22 cellular contexts compared by ENCODE assay signal in the genomic region with DNA sequence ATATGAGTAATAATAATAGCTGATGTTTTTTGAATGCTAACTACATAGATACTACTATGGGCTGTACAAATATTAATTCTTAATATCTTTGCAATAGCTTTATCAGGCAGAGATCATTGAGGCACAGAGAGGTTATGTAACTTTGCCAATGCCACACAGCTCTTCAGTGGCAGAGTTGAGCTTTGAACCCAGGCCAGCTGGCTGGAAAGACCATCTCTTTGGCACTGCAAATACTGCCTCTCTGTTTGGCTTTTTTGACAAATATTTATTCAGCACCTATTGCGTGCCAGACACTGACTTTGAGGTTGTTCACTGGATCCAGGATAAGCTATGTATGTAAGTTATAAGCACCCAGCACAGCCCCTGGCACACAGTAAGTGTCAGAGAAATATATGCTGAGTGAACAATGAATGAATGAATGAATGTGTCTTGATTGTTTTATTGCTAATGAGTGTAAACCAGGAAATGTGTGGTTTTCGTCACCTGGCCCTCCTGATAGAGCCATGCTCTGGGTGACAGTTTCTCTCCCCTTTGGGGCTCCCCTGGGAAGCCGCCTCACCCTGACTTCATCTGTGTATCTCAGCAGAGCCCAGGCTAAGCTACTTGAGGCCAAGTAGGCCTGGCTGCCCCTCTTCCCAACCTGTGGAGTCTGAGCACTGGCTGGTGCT. TPM values are rescaled to one million over a fixed set of nuclear protein-coding genes. Genes with fewer than 3 reads are reported as not detected.
DNase-seq lines count a peak whose midpoint lies in the region; ATAC-seq, FAIRE-seq and TF ChIP-seq lines count a peak whose summit lies in the region.
"Had no signal": no experiment of that assay in that cellular context is flagged by ENCODE, and none has a peak within 500 bp of the region (broad histone marks: within the 10 kb centered on the region; RNA-seq: fewer than 3 reads in every experiment).

No MANE protein-coding gene starts in this region.

- intact Hi-C loops in K562 (cut with micrococcal nuclease) (no loop called here), right lobe of liver (cut with DNase I) (no loop called here)

- no peak for FAIRE-seq in K562 (lab: Jason Lieb, UNC)
- FAIRE-seq: A204.1, D721Med, G401.6, GM12892, H54 had no signal

- H3K27me3 ChIP-seq in K562 (ENCODE audit: control insufficient read depth in 2 of 2, insufficient read depth in 2 of 2, low read length in 2 of 2) (peaks cover 0 to 11% of the 10 kb centered on the region in 2 experiments; a peak in 2 of 5 replicates), right lobe of liver (no peaks in the 10 kb centered on the region), suprapubic skin (no peaks in the 10 kb centered on the region)

- in situ Hi-C loops in K562 (cut with MboI) = no loop called here

- peak; percentile 52 for DNase-seq in LNCaP clone FGC (ENCODE audit: low read depth)
- no peak for DNase-seq in K562 (ENCODE audit: extremely low read depth in 1 of 4, low spot score in 3 of 4)
- peak; percentile 62 to 83 (median 77) for DNase-seq in right lobe of liver
- no peak for DNase-seq in suprapubic skin (ENCODE audit: low spot score in 2 of 2)
- DNase-seq: BE2C; CD8-positive, alpha-beta T cell; COR-L47; DMS153; DMS79 treated with DMSO at 0.1 percent for 48 hours; EL; GM23248 had no signal

- no peak overlapping the region for H3K4me2 ChIP-seq in K562 (ENCODE audit: insufficient read depth, low read length)

- TF ChIP-seq EP300 in K562 (IDR thresholded peaks at IDR 0.05; ENCODE audit: low read length) (no peak), suprapubic skin (IDR thresholded peaks at IDR 0.05) (no peak)

- WGBS in K562 (ENCODE audit: insufficient coverage, low coverage, missing lambda C conversion rate) = 47% methylated on average over 3 of the region's 3 CpGs
- WGBS in right lobe of liver (ENCODE audit: insufficient coverage, low coverage, low lambda C conversion rate, missing lambda C conversion rate) = 52% methylated on average over 3 of the region's 3 CpGs
- 92% methylated on average over 3 of the region's 3 CpGs for WGBS in suprapubic skin

- peaks cover 14% of the 10 kb centered on the region; the same call in 1 of the 2 replicates for H4K20me1 ChIP-seq in K562 (replicated peaks; ENCODE audit: control insufficient read depth, insufficient read depth, low read length)

- no peak for ATAC-seq in K562
- ATAC-seq in right lobe of liver = peak; percentile 75 to 94 (median 88)
- ATAC-seq in GM18505 (IDR thresholded peaks at IDR 0.05; ENCODE audit: unreplicated experiment) = no peak
- ATAC-seq in GM19324 (IDR thresholded peaks at IDR 0.05; ENCODE audit: low FRiP score, unreplicated experiment) = no peak
- ATAC-seq in GM18502 (IDR thresholded peaks at IDR 0.05; ENCODE audit: poor library complexity, unreplicated experiment) = no peak
- ATAC-seq: CD8-positive, alpha-beta T cell had no signal

- H2AFZ ChIP-seq in K562 (ENCODE audit: low read depth, low read length) = no peak overlapping the region
- H2AFZ ChIP-seq: GM23248 had no signal

- H3K27ac ChIP-seq in K562 (ENCODE audit: extremely low read depth, low read depth, low read length) (no peak overlapping the region), right lobe of liver (no peak overlapping the region), suprapubic skin (no peak overlapping the region)
- H3K27ac ChIP-seq: C4-2B, GM23248 had no signal

- H3K4me3 ChIP-seq in LNCaP clone FGC (ENCODE audit: low read depth, low read length) = no peak overlapping the region
- H3K4me3 ChIP-seq in K562 = no peak overlapping the region
- no peak overlapping the region for H3K4me3 ChIP-seq in right lobe of liver
- no peak overlapping the region for H3K4me3 ChIP-seq in suprapubic skin
- H3K4me3 ChIP-seq: GM23248 had no signal

- no peak overlapping the region for H3K9ac ChIP-seq in K562 (ENCODE audit: insufficient read depth in 1 of 2, low read depth in 2 of 2, low read length in 2 of 2)
- H3K9ac ChIP-seq: GM23248 had no signal

- H3K79me2 ChIP-seq in K562 (ENCODE audit: control insufficient read depth, insufficient read depth, low read length) = no peaks in the 10 kb centered on the region

- POLR2A ChIA-PET in K562 (lab: Yijun Ruan, JAX) = interaction anchor here (1.1 to 1.2 kb wide), 2 partner anchors 37 to 108 kb away, joined by 3 to 5 read pairs; partner anchors contain the start of gene LCMT1

- H3K36me3 ChIP-seq in K562 (ENCODE audit: control insufficient read depth, insufficient read depth, low read length) (no peaks in the 10 kb centered on the region), right lobe of liver (no peaks in the 10 kb centered on the region), suprapubic skin (no peaks in the 10 kb centered on the region)
- H3K36me3 ChIP-seq: BE2C had no signal

- CTCF ChIA-PET in K562 (lab: Yijun Ruan, JAX; ENCODE audit: low intra/inter-chr PET ratio) = no interaction called here

- no peaks in the 10 kb centered on the region for H3K9me3 ChIP-seq in K562 (replicated peaks; ENCODE audit: control insufficient read depth, insufficient read depth, low read depth, low read length)
- H3K9me3 ChIP-seq in right lobe of liver = no peaks in the 10 kb centered on the region
- no peaks in the 10 kb centered on the region for H3K9me3 ChIP-seq in suprapubic skin
- H3K9me3 ChIP-seq: BE2C had no signal

- TF ChIP-seq CTCF in LNCaP clone FGC (IDR thresholded peaks at IDR 0.05; ENCODE audit: control insufficient read depth, extremely low read depth, insufficient read depth) (no peak), K562 (IDR thresholded peaks at IDR 0.05 in 2 of 3, conservative IDR thresholded peaks at IDR 0.05 in 1 of 3; ENCODE audit: insufficient read depth in 2 of 3, low read depth in 1 of 3, low read length in 3 of 3) (no peak), right lobe of liver (IDR thresholded peaks at IDR 0.05) (no peak), suprapubic skin (IDR thresholded peaks at IDR 0.05) (no peak)

- peaks cover 2% of the 10 kb centered on the region for H3K9me1 ChIP-seq in K562 (ENCODE audit: control insufficient read depth, insufficient read depth, low read length)

- peaks cover 10 to 12% of the 10 kb centered on the region in 2 experiments; a peak in 4 of 5 replicates for H3K4me1 ChIP-seq in K562 (replicated peaks in 1 of 2; ENCODE audit: control insufficient read depth in 2 of 2, insufficient read depth in 2 of 2, low read length in 2 of 2)
- H3K4me1 ChIP-seq in right lobe of liver = peaks cover 0 to 5% (median 0%) of the 10 kb centered on the region in 4 donors
- no peaks in the 10 kb centered on the region for H3K4me1 ChIP-seq in suprapubic skin
- H3K4me1 ChIP-seq: BE2C had no signal

- TF ChIP-seq RAD21 in K562 (CRISPR knock-in tag; conservative IDR thresholded peaks at IDR 0.05 in 1 of 2, IDR thresholded peaks at IDR 0.05 in 1 of 2) = no peak

- TF ChIP-seq POLR2A in K562 (conservative IDR thresholded peaks at IDR 0.05) (no peak), right lobe of liver (IDR thresholded peaks at IDR 0.05) (no peak), GM18505 (IDR thresholded peaks at IDR 0.05; ENCODE audit: borderline replicate concordance, extremely low read depth, insufficient read depth, insufficient read length) (no peak), suprapubic skin (IDR thresholded peaks at IDR 0.05) (no peak)

- no TSS peak for BruUV-seq in K562 (replicated peaks; lab: Mats Ljungman, UMichigan)

TF ChIP-seq in K562, 482 proteins besides CTCF, POLR2A, EP300 and RAD21 (continues in another document):
- TF ChIP-seq ZNF561 (CRISPR knock-in tag; conservative IDR thresholded peaks at IDR 0.05) (no peak), ZFP36 (IDR thresholded peaks at IDR 0.05; ENCODE audit: low read depth, low read length, partially characterized antibody) (peak; percentile 74), ZNF75A (CRISPR knock-in tag; IDR thresholded peaks at IDR 0.05) (no peak)

RNA-seq across cellular contexts. Expression of gene AQP8, which starts 2.5 kb away (rescaled TPM):
- not detected in 2 replicates for total RNA-seq in K562 (2011; cell fraction: chromatin; rRNA removed; ENCODE audit: low replicate concordance)
- not detected in 2 replicates for total RNA-seq in K562 (2011; cell fraction: nucleolus; rRNA removed)
- total RNA-seq in K562 (2011; cell fraction: nucleoplasm; rRNA removed) = not detected in 2 replicates
- total RNA-seq in K562 (2014; rRNA removed) (not detected in 2 replicates), K562 (2014; rRNA removed; fragmentation: Illumina TruSeq; extraction: Trizol) (not detected in 2 replicates), K562 (2015; rRNA removed; fragmentation: Illumina TruSeq; extraction: Trizol) (not detected in 2 replicates), K562 (2021) (not detected in 2 replicates), right lobe of liver (under 1 TPM in 2 of 6 experiments, not detected in 4; 0.25 to 0.95 TPM), suprapubic skin (not detected)
- polyA plus RNA-seq in K562 (2011; rRNA removed) (not detected in 2 replicates), K562 (2014; fragmentation: Illumina TruSeq; extraction: Trizol) (not detected in 2 replicates), K562 (2014; fragmentation: Nextera tagmentation; extraction: Ambion mirVana) (not detected), K562 (2014; rRNA removed) (not detected in 2 replicates)
- polyA plus RNA-seq in K562 (2011; cell fraction: cytosol; rRNA removed) = not detected in 2 replicates
- not detected in 2 replicates for polyA plus RNA-seq in K562 (2011; cell fraction: nucleus; rRNA removed)
- 0.10 TPM in 1 of 2 replicates, not detected in the other for polyA plus RNA-seq in K562 (2012)
- not detected in 2 replicates for polyA minus RNA-seq in K562 (2011; rRNA and poly(A)+ RNA removed)
- not detected in 2 replicates for polyA minus RNA-seq in K562 (2011; cell fraction: cytosol; rRNA and poly(A)+ RNA removed)
- polyA minus RNA-seq in K562 (2011; cell fraction: nucleus; rRNA and poly(A)+ RNA removed) = not detected in 2 replicates
- total RNA-seq: GM23248, HT1080 had no signal
- polyA plus RNA-seq: AG04450, GM23248 had no signal

RNA-seq across cellular contexts. Expression of gene ZKSCAN2, which starts 38.4 kb away (rescaled TPM):
- total RNA-seq in K562 (2011; cell fraction: chromatin; rRNA removed; ENCODE audit: low replicate concordance) = 13.7 and 18.9 TPM in 2 replicates
- 10.3 and 12.2 TPM in 2 replicates for total RNA-seq in K562 (2011; cell fraction: nucleolus; rRNA removed)
- total RNA-seq in K562 (2011; cell fraction: nucleoplasm; rRNA removed) = 11.8 and 13.6 TPM in 2 replicates
- total RNA-seq in K562 (2014; rRNA removed) (3.6 and 4.9 TPM in 2 replicates), K562 (2014; rRNA removed; fragmentation: Illumina TruSeq; extraction: Trizol) (6.0 and 6.9 TPM in 2 replicates), K562 (2015; rRNA removed; fragmentation: Illumina TruSeq; extraction: Trizol) (6.7 and 6.8 TPM in 2 replicates), K562 (2021) (8.9 and 9.5 TPM in 2 replicates), right lobe of liver (1 to 10 TPM; 2.2 to 2.7 (median 2.2) TPM), suprapubic skin (1 to 10 TPM in 3 of 4 donors, under 1 TPM in 1; 0.57 to 3.1 (median 1.7) TPM)
- polyA plus RNA-seq in K562 (2011; rRNA removed) (2.7 and 4.2 TPM in 2 replicates), K562 (2014; fragmentation: Illumina TruSeq; extraction: Trizol) (5.4 and 5.8 TPM in 2 replicates), K562 (2014; fragmentation: Nextera tagmentation; extraction: Ambion mirVana) (1 to 10 TPM; 1.3 to 1.9 TPM), K562 (2014; rRNA removed) (3.0 and 3.4 TPM in 2 replicates)
- polyA plus RNA-seq in K562 (2011; cell fraction: cytosol; rRNA removed) = 2.2 and 2.3 TPM in 2 replicates
- polyA plus RNA-seq in K562 (2011; cell fraction: nucleus; rRNA removed) = 4.0 and 4.6 TPM in 2 replicates
- polyA plus RNA-seq in K562 (2012) = 3.0 and 3.4 TPM in 2 replicates
- 14.0 and 14.5 TPM in 2 replicates for polyA minus RNA-seq in K562 (2011; rRNA and poly(A)+ RNA removed)
- 7.1 and 8.5 TPM in 2 replicates for polyA minus RNA-seq in K562 (2011; cell fraction: cytosol; rRNA and poly(A)+ RNA removed)
- polyA minus RNA-seq in K562 (2011; cell fraction: nucleus; rRNA and poly(A)+ RNA removed) = 7.4 and 13.3 TPM in 2 replicates

Comparison
In these comparisons a context has a peak if more than half of its experiments do, and no peak if none do; other contexts are left out.
1. DNase-seq: peak in LNCaP clone FGC (single experiment) and right lobe of liver (3 of 3); none in K562 (0 of 4) and suprapubic skin (0 of 2).
2. ATAC-seq: peak in right lobe of liver (4 of 4); none in K562 (single experiment), GM18505 (single experiment), GM19324 (single experiment) and GM18502 (single experiment).